ENCODE assay signal across 1 cellular context in the genomic region with DNA sequence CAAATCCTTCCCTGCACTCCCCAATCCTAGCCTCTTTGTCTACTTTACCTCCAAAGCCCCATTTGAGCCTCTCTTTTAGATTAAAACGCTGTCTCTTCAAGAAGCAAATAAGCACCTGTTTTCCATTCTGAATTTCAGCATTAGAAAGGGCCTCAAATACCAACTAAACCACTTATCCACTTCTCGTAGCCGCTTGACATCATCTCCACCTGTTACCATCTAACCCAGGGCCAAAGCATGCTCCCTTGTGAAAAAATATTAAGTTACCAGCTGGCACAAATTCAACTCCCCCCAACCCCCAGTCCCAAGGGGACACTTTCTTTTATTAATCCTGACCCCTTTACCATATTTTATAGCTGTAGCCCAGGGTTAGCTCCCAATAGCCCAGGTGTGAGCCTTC.
TF ChIP-seq lines count a peak whose summit lies in the region.

No MANE protein-coding gene starts in this region.

TF ChIP-seq in GM23338, 12 proteins besides CTCF, POLR2A, EP300 and RAD21:
- TF ChIP-seq, protein P1, sequence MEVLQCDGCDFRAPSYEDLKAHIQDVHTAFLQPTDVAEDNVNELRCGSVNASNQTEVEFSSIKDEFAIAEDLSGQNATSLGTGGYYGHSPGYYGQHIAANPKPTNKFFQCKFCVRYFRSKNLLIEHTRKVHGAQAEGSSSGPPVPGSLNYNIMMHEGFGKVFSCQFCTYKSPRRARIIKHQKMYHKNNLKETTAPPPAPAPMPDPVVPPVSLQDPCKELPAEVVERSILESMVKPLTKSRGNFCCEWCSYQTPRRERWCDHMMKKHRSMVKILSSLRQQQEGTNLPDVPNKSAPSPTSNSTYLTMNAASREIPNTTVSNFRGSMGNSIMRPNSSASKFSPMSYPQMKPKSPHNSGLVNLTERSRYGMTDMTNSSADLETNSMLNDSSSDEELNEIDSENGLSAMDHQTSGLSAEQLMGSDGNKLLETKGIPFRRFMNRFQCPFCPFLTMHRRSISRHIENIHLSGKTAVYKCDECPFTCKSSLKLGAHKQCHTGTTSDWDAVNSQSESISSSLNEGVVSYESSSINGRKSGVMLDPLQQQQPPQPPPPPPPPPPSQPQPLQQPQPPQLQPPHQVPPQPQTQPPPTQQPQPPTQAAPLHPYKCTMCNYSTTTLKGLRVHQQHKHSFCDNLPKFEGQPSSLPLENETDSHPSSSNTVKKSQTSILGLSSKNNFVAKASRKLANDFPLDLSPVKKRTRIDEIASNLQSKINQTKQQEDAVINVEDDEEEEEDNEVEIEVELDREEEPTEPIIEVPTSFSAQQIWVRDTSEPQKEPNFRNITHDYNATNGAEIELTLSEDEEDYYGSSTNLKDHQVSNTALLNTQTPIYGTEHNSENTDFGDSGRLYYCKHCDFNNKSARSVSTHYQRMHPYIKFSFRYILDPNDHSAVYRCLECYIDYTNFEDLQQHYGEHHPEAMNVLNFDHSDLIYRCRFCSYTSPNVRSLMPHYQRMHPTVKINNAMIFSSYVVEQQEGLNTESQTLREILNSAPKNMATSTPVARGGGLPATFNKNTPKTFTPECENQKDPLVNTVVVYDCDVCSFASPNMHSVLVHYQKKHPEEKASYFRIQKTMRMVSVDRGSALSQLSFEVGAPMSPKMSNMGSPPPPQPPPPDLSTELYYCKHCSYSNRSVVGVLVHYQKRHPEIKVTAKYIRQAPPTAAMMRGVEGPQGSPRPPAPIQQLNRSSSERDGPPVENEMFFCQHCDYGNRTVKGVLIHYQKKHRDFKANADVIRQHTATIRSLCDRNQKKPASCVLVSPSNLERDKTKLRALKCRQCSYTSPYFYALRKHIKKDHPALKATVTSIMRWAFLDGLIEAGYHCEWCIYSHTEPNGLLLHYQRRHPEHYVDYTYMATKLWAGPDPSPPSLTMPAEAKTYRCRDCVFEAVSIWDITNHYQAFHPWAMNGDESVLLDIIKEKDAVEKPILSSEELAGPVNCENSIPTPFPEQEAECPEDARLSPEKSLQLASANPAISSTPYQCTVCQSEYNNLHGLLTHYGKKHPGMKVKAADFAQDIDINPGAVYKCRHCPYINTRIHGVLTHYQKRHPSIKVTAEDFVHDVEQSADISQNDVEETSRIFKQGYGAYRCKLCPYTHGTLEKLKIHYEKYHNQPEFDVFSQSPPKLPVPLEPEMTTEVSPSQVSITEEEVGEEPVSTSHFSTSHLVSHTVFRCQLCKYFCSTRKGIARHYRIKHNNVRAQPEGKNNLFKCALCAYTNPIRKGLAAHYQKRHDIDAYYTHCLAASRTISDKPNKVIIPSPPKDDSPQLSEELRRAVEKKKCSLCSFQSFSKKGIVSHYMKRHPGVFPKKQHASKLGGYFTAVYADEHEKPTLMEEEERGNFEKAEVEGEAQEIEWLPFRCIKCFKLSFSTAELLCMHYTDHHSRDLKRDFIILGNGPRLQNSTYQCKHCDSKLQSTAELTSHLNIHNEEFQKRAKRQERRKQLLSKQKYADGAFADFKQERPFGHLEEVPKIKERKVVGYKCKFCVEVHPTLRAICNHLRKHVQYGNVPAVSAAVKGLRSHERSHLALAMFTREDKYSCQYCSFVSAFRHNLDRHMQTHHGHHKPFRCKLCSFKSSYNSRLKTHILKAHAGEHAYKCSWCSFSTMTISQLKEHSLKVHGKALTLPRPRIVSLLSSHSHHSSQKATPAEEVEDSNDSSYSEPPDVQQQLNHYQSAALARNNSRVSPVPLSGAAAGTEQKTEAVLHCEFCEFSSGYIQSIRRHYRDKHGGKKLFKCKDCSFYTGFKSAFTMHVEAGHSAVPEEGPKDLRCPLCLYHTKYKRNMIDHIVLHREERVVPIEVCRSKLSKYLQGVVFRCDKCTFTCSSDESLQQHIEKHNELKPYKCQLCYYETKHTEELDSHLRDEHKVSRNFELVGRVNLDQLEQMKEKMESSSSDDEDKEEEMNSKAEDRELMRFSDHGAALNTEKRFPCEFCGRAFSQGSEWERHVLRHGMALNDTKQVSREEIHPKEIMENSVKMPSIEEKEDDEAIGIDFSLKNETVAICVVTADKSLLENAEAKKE (CRISPR knock-in tag; IDR thresholded peaks at IDR 0.05) = no peak
- TF ChIP-seq JUNB (IDR thresholded peaks at IDR 0.05; ENCODE audit: unreplicated experiment) (no peak), NANOG (IDR thresholded peaks at IDR 0.05; ENCODE audit: borderline replicate concordance) (no peak), ZNF114 (CRISPR knock-in tag; IDR thresholded peaks at IDR 0.05) (no peak)
